ENCODE assay signal across 3 cellular contexts in the genomic region with DNA sequence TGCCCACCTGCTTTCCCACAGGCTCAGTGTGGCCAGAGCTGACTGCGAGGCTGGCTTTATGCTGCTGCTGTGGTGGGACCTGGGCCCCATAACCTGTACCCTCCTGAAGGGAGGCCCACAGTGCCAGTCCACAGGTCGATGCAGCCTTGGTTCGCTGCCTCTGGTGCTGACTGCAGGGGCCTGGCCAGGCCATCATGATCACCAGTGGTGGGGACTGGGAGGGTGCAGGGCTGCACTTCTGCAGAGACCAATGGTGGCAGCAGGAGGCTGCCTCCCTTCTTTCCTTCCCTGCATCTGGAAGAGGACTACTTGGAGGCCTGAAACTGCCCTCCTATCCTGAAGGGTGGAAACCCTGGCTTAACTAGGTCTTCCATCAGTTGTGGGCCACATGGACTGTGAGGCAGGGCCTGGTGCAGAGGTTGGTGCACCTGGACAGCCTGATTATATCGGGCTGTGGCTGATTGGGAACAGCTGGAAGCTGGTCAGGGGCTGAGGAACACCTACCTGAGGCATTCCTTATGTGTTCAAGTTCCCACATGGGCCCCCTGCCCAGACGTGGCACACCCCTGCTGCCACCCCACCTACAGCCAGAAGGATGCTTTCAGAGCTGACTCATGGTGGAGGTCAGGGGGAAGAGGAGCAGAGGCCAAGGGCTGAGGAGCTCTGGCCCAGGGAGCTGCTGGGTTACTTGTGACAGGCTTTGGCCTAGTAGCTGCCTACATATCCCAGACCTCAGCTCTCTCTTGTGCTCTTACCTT.
TF ChIP-seq lines count a peak whose summit lies in the region.

No MANE protein-coding gene starts in this region.

TF ChIP-seq in liver, 16 proteins besides CTCF, POLR2A, EP300 and RAD21:
- TF ChIP-seq NR2F2 (IDR thresholded peaks at IDR 0.05), result no peak
- TF ChIP-seq, protein P1, sequence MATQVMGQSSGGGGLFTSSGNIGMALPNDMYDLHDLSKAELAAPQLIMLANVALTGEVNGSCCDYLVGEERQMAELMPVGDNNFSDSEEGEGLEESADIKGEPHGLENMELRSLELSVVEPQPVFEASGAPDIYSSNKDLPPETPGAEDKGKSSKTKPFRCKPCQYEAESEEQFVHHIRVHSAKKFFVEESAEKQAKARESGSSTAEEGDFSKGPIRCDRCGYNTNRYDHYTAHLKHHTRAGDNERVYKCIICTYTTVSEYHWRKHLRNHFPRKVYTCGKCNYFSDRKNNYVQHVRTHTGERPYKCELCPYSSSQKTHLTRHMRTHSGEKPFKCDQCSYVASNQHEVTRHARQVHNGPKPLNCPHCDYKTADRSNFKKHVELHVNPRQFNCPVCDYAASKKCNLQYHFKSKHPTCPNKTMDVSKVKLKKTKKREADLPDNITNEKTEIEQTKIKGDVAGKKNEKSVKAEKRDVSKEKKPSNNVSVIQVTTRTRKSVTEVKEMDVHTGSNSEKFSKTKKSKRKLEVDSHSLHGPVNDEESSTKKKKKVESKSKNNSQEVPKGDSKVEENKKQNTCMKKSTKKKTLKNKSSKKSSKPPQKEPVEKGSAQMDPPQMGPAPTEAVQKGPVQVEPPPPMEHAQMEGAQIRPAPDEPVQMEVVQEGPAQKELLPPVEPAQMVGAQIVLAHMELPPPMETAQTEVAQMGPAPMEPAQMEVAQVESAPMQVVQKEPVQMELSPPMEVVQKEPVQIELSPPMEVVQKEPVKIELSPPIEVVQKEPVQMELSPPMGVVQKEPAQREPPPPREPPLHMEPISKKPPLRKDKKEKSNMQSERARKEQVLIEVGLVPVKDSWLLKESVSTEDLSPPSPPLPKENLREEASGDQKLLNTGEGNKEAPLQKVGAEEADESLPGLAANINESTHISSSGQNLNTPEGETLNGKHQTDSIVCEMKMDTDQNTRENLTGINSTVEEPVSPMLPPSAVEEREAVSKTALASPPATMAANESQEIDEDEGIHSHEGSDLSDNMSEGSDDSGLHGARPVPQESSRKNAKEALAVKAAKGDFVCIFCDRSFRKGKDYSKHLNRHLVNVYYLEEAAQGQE (IDR thresholded peaks at IDR 0.05), result no peak
- TF ChIP-seq SP1 (IDR thresholded peaks at IDR 0.05), result no peak
- no peak for TF ChIP-seq HNF4A (conservative IDR thresholded peaks at IDR 0.05)
- TF ChIP-seq YY1 (IDR thresholded peaks at IDR 0.05), result no peak

TF ChIP-seq in HepG2, 621 proteins besides CTCF, POLR2A, EP300 and RAD21:
- TF ChIP-seq, protein P2, sequence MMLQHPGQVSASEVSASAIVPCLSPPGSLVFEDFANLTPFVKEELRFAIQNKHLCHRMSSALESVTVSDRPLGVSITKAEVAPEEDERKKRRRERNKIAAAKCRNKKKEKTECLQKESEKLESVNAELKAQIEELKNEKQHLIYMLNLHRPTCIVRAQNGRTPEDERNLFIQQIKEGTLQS (CRISPR knock-in tag; IDR thresholded peaks at IDR 0.05), result no peak
- TF ChIP-seq CREB1 (IDR thresholded peaks at IDR 0.05), result no peak
- no peak for TF ChIP-seq CREB1 (CRISPR knock-in tag; IDR thresholded peaks at IDR 0.05)
- no peak for TF ChIP-seq HES4 (CRISPR knock-in tag; IDR thresholded peaks at IDR 0.05; ENCODE audit: borderline replicate concordance)
- TF ChIP-seq THAP11 (CRISPR knock-in tag; IDR thresholded peaks at IDR 0.05), result no peak
- no peak for TF ChIP-seq ZKSCAN1 (IDR thresholded peaks at IDR 0.05; ENCODE audit: low read length)
- TF ChIP-seq, protein P3, sequence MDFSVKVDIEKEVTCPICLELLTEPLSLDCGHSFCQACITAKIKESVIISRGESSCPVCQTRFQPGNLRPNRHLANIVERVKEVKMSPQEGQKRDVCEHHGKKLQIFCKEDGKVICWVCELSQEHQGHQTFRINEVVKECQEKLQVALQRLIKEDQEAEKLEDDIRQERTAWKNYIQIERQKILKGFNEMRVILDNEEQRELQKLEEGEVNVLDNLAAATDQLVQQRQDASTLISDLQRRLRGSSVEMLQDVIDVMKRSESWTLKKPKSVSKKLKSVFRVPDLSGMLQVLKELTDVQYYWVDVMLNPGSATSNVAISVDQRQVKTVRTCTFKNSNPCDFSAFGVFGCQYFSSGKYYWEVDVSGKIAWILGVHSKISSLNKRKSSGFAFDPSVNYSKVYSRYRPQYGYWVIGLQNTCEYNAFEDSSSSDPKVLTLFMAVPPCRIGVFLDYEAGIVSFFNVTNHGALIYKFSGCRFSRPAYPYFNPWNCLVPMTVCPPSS (IDR thresholded peaks at IDR 0.05), result no peak
- TF ChIP-seq, protein P4, sequence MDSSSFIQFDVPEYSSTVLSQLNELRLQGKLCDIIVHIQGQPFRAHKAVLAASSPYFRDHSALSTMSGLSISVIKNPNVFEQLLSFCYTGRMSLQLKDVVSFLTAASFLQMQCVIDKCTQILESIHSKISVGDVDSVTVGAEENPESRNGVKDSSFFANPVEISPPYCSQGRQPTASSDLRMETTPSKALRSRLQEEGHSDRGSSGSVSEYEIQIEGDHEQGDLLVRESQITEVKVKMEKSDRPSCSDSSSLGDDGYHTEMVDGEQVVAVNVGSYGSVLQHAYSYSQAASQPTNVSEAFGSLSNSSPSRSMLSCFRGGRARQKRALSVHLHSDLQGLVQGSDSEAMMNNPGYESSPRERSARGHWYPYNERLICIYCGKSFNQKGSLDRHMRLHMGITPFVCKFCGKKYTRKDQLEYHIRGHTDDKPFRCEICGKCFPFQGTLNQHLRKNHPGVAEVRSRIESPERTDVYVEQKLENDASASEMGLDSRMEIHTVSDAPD (CRISPR knock-in tag; IDR thresholded peaks at IDR 0.05), result no peak
- TF ChIP-seq, protein P5, sequence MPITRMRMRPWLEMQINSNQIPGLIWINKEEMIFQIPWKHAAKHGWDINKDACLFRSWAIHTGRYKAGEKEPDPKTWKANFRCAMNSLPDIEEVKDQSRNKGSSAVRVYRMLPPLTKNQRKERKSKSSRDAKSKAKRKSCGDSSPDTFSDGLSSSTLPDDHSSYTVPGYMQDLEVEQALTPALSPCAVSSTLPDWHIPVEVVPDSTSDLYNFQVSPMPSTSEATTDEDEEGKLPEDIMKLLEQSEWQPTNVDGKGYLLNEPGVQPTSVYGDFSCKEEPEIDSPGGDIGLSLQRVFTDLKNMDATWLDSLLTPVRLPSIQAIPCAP (CRISPR knock-in tag; IDR thresholded peaks at IDR 0.05; ENCODE audit: low read depth), result no peak
- no peak for TF ChIP-seq NFKB2 (CRISPR knock-in tag; IDR thresholded peaks at IDR 0.05; ENCODE audit: borderline replicate concordance)
- no peak for TF ChIP-seq HBP1 (CRISPR knock-in tag; IDR thresholded peaks at IDR 0.05; ENCODE audit: low read depth)
- no peak for TF ChIP-seq SP4 (CRISPR knock-in tag; IDR thresholded peaks at IDR 0.05)
- no peak for TF ChIP-seq NFE2L2 (IDR thresholded peaks at IDR 0.05; ENCODE audit: low read length)
- TF ChIP-seq GATAD2A (CRISPR knock-in tag; IDR thresholded peaks at IDR 0.05), result no peak
- no peak for TF ChIP-seq PRPF4 (IDR thresholded peaks at IDR 0.05; ENCODE audit: low read depth, low read length, poor library complexity, severe bottlenecking)
- no peak for TF ChIP-seq ZC3H13 (CRISPR knock-in tag; IDR thresholded peaks at IDR 0.05)
- TF ChIP-seq WIZ (CRISPR knock-in tag; IDR thresholded peaks at IDR 0.05), result no peak
- no peak for TF ChIP-seq CSRNP1 (CRISPR knock-in tag; IDR thresholded peaks at IDR 0.05)
- TF ChIP-seq CCAR2 (optimal IDR thresholded peaks at IDR 0.05; ENCODE audit: low read depth, low read length), result no peak
- no peak for TF ChIP-seq SP5 (CRISPR knock-in tag; IDR thresholded peaks at IDR 0.05; ENCODE audit: borderline replicate concordance, low read depth)

TF ChIP-seq in H1, 55 proteins besides CTCF, POLR2A, EP300 and RAD21:
- TF ChIP-seq MAX (IDR thresholded peaks at IDR 0.05) (no peak), CHD1 (IDR thresholded peaks at IDR 0.05; ENCODE audit: low read depth, low read length) (no peak), CREB1 (IDR thresholded peaks at IDR 0.05) (no peak), GTF2F1 (IDR thresholded peaks at IDR 0.05; ENCODE audit: borderline replicate concordance, low read depth, low read length) (no peak), CBX8 (IDR thresholded peaks at IDR 0.05; ENCODE audit: borderline replicate concordance, low read depth, low read length) (no peak), SP4 (IDR thresholded peaks at IDR 0.05; ENCODE audit: low read length) (no peak), TEAD4 (IDR thresholded peaks at IDR 0.05; ENCODE audit: low read depth, low read length) (no peak), ZNF274 (IDR thresholded peaks at IDR 0.05; ENCODE audit: borderline replicate concordance, extremely low read depth, low read length) (no peak), TCF12 (IDR thresholded peaks at IDR 0.05; ENCODE audit: low read depth, low read length) (no peak), POU5F1 (IDR thresholded peaks at IDR 0.05; ENCODE audit: low read depth, low read length) (no peak), SIX5 (IDR thresholded peaks at IDR 0.05; ENCODE audit: low read depth, low read length) (no peak), GABPA (IDR thresholded peaks at IDR 0.05; ENCODE audit: borderline replicate concordance, insufficient read depth, low read length) (no peak), RFX5 (IDR thresholded peaks at IDR 0.05; ENCODE audit: borderline replicate concordance, low read depth, low read length) (no peak), BACH1 (IDR thresholded peaks at IDR 0.05; ENCODE audit: low read length) (no peak), KDM1A (IDR thresholded peaks at IDR 0.05; ENCODE audit: borderline replicate concordance, low read length) (no peak), JUND (IDR thresholded peaks at IDR 0.05; ENCODE audit: low read length) (no peak), NRF1 (IDR thresholded peaks at IDR 0.05; ENCODE audit: low read depth, low read length) (no peak)
